1 cellular context compared by ENCODE assay signal in the genomic region with DNA sequence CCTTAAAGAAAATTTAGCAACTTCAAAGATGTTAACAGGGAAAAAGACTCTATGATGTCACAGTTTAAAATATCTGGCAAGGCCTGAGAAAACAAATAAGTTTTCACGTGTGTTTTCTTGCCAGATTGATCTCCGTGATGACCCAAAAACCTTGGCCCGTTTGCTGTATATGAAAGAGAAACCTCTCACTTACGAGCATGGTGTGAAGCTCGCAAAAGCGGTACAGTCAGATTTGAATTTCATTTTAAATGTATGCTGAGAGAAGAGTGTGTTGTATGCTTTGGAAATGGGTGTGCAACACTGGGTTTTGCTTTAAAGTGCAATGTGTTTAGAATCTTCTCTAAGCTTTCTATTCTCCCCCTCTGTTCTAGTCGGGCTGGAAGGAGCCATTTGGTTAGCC.
TF ChIP-seq lines count a peak whose summit lies in the region.

No MANE protein-coding gene starts in this region.

TF ChIP-seq in HepG2, 621 proteins besides CTCF, POLR2A, EP300 and RAD21:
- TF ChIP-seq ZNF674 (CRISPR knock-in tag; IDR thresholded peaks at IDR 0.05; ENCODE audit: low read depth) (no peak), EZH2 (conservative IDR thresholded peaks at IDR 0.05; ENCODE audit: low read depth, low read length) (no peak), FOXJ3 (CRISPR knock-in tag; IDR thresholded peaks at IDR 0.05; ENCODE audit: borderline replicate concordance) (no peak), CREB1 (IDR thresholded peaks at IDR 0.05) (0 out of 2 replicates have a peak, but pooled peaks have one; percentile 15), CREB1 (CRISPR knock-in tag; IDR thresholded peaks at IDR 0.05) (no peak), ZEB1 (IDR thresholded peaks at IDR 0.05; ENCODE audit: insufficient replicate concordance, low read depth) (no peak), TCF7L2 (IDR thresholded peaks at IDR 0.05; ENCODE audit: low read depth, low read length) (no peak)
- TF ChIP-seq, protein P1, sequence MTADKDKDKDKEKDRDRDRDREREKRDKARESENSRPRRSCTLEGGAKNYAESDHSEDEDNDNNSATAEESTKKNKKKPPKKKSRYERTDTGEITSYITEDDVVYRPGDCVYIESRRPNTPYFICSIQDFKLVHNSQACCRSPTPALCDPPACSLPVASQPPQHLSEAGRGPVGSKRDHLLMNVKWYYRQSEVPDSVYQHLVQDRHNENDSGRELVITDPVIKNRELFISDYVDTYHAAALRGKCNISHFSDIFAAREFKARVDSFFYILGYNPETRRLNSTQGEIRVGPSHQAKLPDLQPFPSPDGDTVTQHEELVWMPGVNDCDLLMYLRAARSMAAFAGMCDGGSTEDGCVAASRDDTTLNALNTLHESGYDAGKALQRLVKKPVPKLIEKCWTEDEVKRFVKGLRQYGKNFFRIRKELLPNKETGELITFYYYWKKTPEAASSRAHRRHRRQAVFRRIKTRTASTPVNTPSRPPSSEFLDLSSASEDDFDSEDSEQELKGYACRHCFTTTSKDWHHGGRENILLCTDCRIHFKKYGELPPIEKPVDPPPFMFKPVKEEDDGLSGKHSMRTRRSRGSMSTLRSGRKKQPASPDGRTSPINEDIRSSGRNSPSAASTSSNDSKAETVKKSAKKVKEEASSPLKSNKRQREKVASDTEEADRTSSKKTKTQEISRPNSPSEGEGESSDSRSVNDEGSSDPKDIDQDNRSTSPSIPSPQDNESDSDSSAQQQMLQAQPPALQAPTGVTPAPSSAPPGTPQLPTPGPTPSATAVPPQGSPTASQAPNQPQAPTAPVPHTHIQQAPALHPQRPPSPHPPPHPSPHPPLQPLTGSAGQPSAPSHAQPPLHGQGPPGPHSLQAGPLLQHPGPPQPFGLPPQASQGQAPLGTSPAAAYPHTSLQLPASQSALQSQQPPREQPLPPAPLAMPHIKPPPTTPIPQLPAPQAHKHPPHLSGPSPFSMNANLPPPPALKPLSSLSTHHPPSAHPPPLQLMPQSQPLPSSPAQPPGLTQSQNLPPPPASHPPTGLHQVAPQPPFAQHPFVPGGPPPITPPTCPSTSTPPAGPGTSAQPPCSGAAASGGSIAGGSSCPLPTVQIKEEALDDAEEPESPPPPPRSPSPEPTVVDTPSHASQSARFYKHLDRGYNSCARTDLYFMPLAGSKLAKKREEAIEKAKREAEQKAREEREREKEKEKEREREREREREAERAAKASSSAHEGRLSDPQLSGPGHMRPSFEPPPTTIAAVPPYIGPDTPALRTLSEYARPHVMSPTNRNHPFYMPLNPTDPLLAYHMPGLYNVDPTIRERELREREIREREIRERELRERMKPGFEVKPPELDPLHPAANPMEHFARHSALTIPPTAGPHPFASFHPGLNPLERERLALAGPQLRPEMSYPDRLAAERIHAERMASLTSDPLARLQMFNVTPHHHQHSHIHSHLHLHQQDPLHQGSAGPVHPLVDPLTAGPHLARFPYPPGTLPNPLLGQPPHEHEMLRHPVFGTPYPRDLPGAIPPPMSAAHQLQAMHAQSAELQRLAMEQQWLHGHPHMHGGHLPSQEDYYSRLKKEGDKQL (CRISPR knock-in tag; IDR thresholded peaks at IDR 0.05; ENCODE audit: low read depth), result no peak
